Comparison of ENCODE assay signal across 8 cellular contexts in the genomic region with DNA sequence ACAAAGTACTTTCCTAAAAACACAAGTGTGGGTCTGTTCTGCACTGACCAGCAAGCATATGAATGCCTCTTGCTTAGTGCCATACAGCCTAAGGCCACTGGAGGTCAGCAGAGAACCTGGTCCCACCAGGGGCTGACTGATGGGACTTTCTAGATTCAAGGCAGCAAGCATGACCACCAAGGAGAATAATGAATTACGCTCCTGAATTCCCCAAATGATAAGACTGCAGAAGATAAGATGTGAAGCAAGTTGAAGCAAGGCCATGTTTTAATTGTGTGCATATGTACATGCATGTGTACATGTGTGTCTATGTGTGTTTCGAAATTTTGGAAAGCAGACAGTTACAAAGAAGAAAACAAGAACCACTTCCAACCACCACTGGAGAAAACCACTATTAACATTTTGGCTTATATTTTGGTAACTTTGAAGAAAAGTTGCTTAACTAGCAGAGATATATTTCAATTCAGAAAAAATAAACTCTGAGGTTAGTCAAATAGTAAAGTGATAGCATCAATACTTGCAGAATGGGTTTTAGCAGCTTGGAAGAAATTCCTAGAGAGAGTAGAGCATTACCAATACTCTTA.
A peak's percentile ranks its signal among the peaks of the same experiment; 100 is the strongest.
DNase-seq lines count a peak whose midpoint lies in the region; ATAC-seq and TF ChIP-seq lines count a peak whose summit lies in the region.

No MANE protein-coding gene starts in this region.

- H4K20me1 ChIP-seq in OCI-LY1 (ENCODE audit: insufficient read depth, low read length) = no peaks in the 10 kb centered on the region

- H3K27me3 Mint-ChIP-seq in nephron progenitor cell (ENCODE audit: low read depth, poor library complexity) = no peaks in the 10 kb centered on the region

- intact Hi-C loops in esophagus squamous epithelium (cut with DNase I) = loop anchor here (5.0 kb wide), 1 partner anchor 189 kb away; no protein-coding TSS in a partner anchor

- H3K9me3 ChIP-seq in OCI-LY1 (ENCODE audit: low read length) = no peaks in the 10 kb centered on the region
- H3K9me3 ChIP-seq in esophagus squamous epithelium = no peaks in the 10 kb centered on the region

- peak; percentile 82 for DNase-seq in DMS 273 (lab: John Stamatoyannopoulos, UW; ENCODE audit: unreplicated experiment)
- DNase-seq in GM20000 (ENCODE audit: low spot score) = peak; percentile 59
- peak; percentile 62 for DNase-seq in HK-2 (ENCODE audit: unreplicated experiment)
- peak; percentile 54 for DNase-seq in activated T-cell treated with anti-CD3 and anti-CD28 coated beads for 4 hours
- peak; percentile 0 for DNase-seq in esophagus squamous epithelium (lab: John Stamatoyannopoulos, UW)
- peak; percentile 74 for DNase-seq in nephron progenitor cell
- DNase-seq in stimulated activated naive CD8-positive, alpha-beta T cell treated with anti-CD3 and anti-CD28 coated beads, Interleukin-15, Interleukin-2, amounts not matched to agents 100 U/mL and 50 U/mL, for 24 hours = peak; percentile 76

- H3K9me2 ChIP-seq in OCI-LY1 (ENCODE audit: low read depth, low read length) = no peaks in the 10 kb centered on the region

- no peak overlapping the region for H3K9ac ChIP-seq in OCI-LY1 (ENCODE audit: low read length)

- H3K4me1 ChIP-seq in OCI-LY1 (ENCODE audit: insufficient read depth, low read length, severe bottlenecking) (peaks cover 4% of the 10 kb centered on the region), esophagus squamous epithelium (no peaks in the 10 kb centered on the region)

- H3K79me2 ChIP-seq in OCI-LY1 (ENCODE audit: insufficient read depth, low read length) = 0 out of 2 replicates have a peak, but pooled peaks cover 3% of the 10 kb centered on the region

- H3K36me3 ChIP-seq in OCI-LY1 (ENCODE audit: insufficient read depth, low read length) = peaks cover 28% of the 10 kb centered on the region
- H3K36me3 ChIP-seq in esophagus squamous epithelium = peaks cover 0 to 41% (median 0%) of the 10 kb centered on the region in 3 donors

- H3K27ac Mint-ChIP-seq in nephron progenitor cell = no peak overlapping the region

- H3K4me2 ChIP-seq in OCI-LY1 (ENCODE audit: low read length) = no peak overlapping the region

- TF ChIP-seq POLR2A in esophagus squamous epithelium (IDR thresholded peaks at IDR 0.05) = no peak

- ATAC-seq in stimulated activated naive CD8-positive, alpha-beta T cell treated with anti-CD3 and anti-CD28 coated beads, Interleukin-15, Interleukin-2, amounts not matched to agents 100 U/mL and 50 U/mL, for 24 hours = peak; percentile 86

- H3K27me3 ChIP-seq in OCI-LY1 (ENCODE audit: insufficient read depth, low read length) = no peaks in the 10 kb centered on the region
- no peaks in the 10 kb centered on the region for H3K27me3 ChIP-seq in esophagus squamous epithelium

- TF ChIP-seq CTCF in GM20000 (IDR thresholded peaks at IDR 0.05; ENCODE audit: extremely low read depth, missing control alignments) (peak; percentile 96), OCI-LY1 (IDR thresholded peaks at IDR 0.05; ENCODE audit: low read length) (peak; percentile 98), esophagus squamous epithelium (IDR thresholded peaks at IDR 0.05) (peak; percentile 50 to 87 (median 78)), nephron progenitor cell (IDR thresholded peaks at IDR 0.05) (peak; percentile 91)

- no peaks in the 10 kb centered on the region for H3F3A ChIP-seq in OCI-LY1 (ENCODE audit: insufficient read depth, low read length)

- peaks cover 10% of the 10 kb centered on the region for H3K9me3 Mint-ChIP-seq in nephron progenitor cell

- H3K4me1 Mint-ChIP-seq in nephron progenitor cell = no peaks in the 10 kb centered on the region

- H3K4me3 ChIP-seq in OCI-LY1 (ENCODE audit: low read depth, low read length, poor library complexity, severe bottlenecking) = no peak overlapping the region
- H3K4me3 ChIP-seq in esophagus squamous epithelium = no peak overlapping the region

- 65 to 73% methylated on average over 2 of the region's 2 CpGs for WGBS in esophagus squamous epithelium, 2 donors

- H2AFZ ChIP-seq in OCI-LY1 (ENCODE audit: low read length) = no peak overlapping the region

- H3K27ac ChIP-seq in OCI-LY1 (ENCODE audit: low read depth, low read length, poor library complexity, severe bottlenecking) (no peak overlapping the region), esophagus squamous epithelium (no peak overlapping the region)

- no peak overlapping the region for H3K4me3 Mint-ChIP-seq in nephron progenitor cell

- H3K36me3 Mint-ChIP-seq in nephron progenitor cell (ENCODE audit: low read depth) = peaks cover 20% of the 10 kb centered on the region

Comparison
In these comparisons a context has a peak if more than half of its experiments do, and no peak if none do; other contexts are left out.
1. DNase-seq: peak in every context shown above with its lines; median percentile 82 in DMS 273; 76 in stimulated activated naive CD8-positive, alpha-beta T cell treated with anti-CD3 and anti-CD28 coated beads, Interleukin-15, Interleukin-2, amounts not matched to agents 100 U/mL and 50 U/mL, for 24 hours; 74 in nephron progenitor cell; 62 in HK-2; 59 in GM20000; 54 in activated T-cell treated with anti-CD3 and anti-CD28 coated beads for 4 hours; 0 in esophagus squamous epithelium.